29 cellular contexts compared by ENCODE assay signal in the genomic region with DNA sequence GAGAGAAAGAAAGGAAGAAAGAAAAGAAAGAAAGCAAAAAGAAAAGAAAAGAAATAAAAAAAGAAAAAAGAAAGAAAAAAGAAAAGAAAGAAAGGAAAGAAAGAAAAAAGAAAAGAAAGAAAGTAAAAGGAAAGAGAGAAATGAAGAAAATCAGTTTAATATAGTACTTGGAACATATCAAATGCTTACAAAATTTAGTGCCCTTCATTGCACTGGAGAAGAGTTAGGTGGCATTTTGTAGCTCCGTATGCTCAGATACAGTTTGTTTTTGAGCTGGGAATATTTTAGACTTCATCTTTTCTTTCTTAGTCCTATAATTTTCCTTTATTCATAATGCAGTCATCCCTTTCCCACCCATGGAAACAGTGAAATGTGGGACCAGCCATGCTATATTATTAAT.
"Had no signal": no experiment of that assay in that cellular context is flagged by ENCODE, and none has a peak within 500 bp of the region (broad histone marks: within the 10 kb centered on the region; RNA-seq: fewer than 3 reads in every experiment).

No MANE protein-coding gene starts in this region.

- H3K27ac Mint-ChIP-seq: immature natural killer cell; natural killer cell; nephron progenitor cell; neural progenitor cell; stimulated activated effector memory CD8-positive, alpha-beta T cell treated with anti-CD3 and anti-CD28 coated beads, Interleukin-12 subunit alpha, Interleukin-12 subunit beta, amount 100 ng/mL, for 72 hours; stimulated activated naive CD8-positive, alpha-beta T cell treated with anti-CD3 and anti-CD28 coated beads, Interleukin-15, Interleukin-2, amounts not matched to agents 100 ng/mL and 50 ng/mL, for 24 hours had no signal

- H3K4me1 ChIP-seq: left lung, lower lobe of right lung, neural progenitor cell, parathyroid adenoma, psoas muscle, suprapubic skin, tibial artery, upper lobe of right lung had no signal

- ATAC-seq: left colon; left lung; lower lobe of right lung; natural killer cell; psoas muscle; stimulated activated effector memory CD8-positive, alpha-beta T cell treated with anti-CD3 and anti-CD28 coated beads, Interleukin-12 subunit alpha, Interleukin-12 subunit beta, amount 100 ng/mL, for 72 hours; upper lobe of right lung had no signal

- H3K4me2 ChIP-seq: neural progenitor cell had no signal

- H3K27ac ChIP-seq: left lung, lower lobe of right lung, neural progenitor cell, neutrophil, parathyroid adenoma, psoas muscle, suprapubic skin, thoracic aorta, tibial artery, upper lobe of right lung had no signal

- H3K4me1 Mint-ChIP-seq: immature natural killer cell; naive B cell; natural killer cell; nephron progenitor cell; neural progenitor cell; stimulated activated effector memory CD8-positive, alpha-beta T cell treated with anti-CD3 and anti-CD28 coated beads, Interleukin-12 subunit alpha, Interleukin-12 subunit beta, amount 100 ng/mL, for 72 hours had no signal

- H3K36me3 ChIP-seq: left lung, lower lobe of right lung, neural progenitor cell, neutrophil, suprapubic skin, thoracic aorta, tibial artery, upper lobe of right lung had no signal

- H3K9ac ChIP-seq: neural progenitor cell, parathyroid adenoma had no signal

- H3K79me2 ChIP-seq: parathyroid adenoma had no signal

- H3K4me3 ChIP-seq: left lung, lower lobe of right lung, neural progenitor cell, psoas muscle, suprapubic skin, thoracic aorta, tibial artery, upper lobe of right lung had no signal

- H3K36me3 Mint-ChIP-seq: immature natural killer cell; mesothelial cell of epicardium; naive B cell; natural killer cell; neural progenitor cell; stimulated activated effector memory CD8-positive, alpha-beta T cell treated with anti-CD3 and anti-CD28 coated beads, Interleukin-12 subunit alpha, Interleukin-12 subunit beta, amount 100 ng/mL, for 72 hours had no signal

- DNase-seq: hypothalamus; immature natural killer cell; kidney; left colon; left lung; lower lobe of right lung; mammary epithelial cell; mesenchymal stem cell; naive B cell; natural killer cell; nephron progenitor cell; occipital lobe; psoas muscle; stimulated activated CD4-positive, alpha-beta T cell treated with anti-CD3 and anti-CD28 coated beads, Interleukin-12 subunit alpha, Interleukin-12 subunit beta, amount 100 ng/mL, for 4 hours; stimulated activated CD4-positive, alpha-beta T cell treated with anti-CD3 and anti-CD28 coated beads, Interleukin-15, amount 100 ng/mL, for 24 hours; stimulated activated CD4-positive, alpha-beta T cell treated with anti-CD3 and anti-CD28 coated beads, Interleukin-2, amount 100 ng/mL, for 24 hours; stimulated activated CD4-positive, alpha-beta T cell treated with anti-CD3 and anti-CD28 coated beads, Interleukin-4, amount 100 ng/mL, for 24 hours; stimulated activated naive CD4-positive, alpha-beta T cell; tibial artery; trophoblast cell; upper lobe of right lung had no signal

- H3K27me3 Mint-ChIP-seq: stimulated activated naive CD8-positive, alpha-beta T cell treated with anti-CD3 and anti-CD28 coated beads, Interleukin-15, Interleukin-2, amounts not matched to agents 100 ng/mL and 50 ng/mL, for 24 hours had no signal

- H3K4me3 Mint-ChIP-seq: immature natural killer cell; mesothelial cell of epicardium; naive B cell; natural killer cell; nephron progenitor cell; neural progenitor cell; stimulated activated effector memory CD8-positive, alpha-beta T cell treated with anti-CD3 and anti-CD28 coated beads, Interleukin-12 subunit alpha, Interleukin-12 subunit beta, amount 100 ng/mL, for 72 hours; stimulated activated naive CD8-positive, alpha-beta T cell treated with anti-CD3 and anti-CD28 coated beads, Interleukin-15, Interleukin-2, amounts not matched to agents 100 ng/mL and 50 ng/mL, for 24 hours had no signal

- H3K9me3 Mint-ChIP-seq: immature natural killer cell; naive B cell; natural killer cell; neural progenitor cell; stimulated activated effector memory CD8-positive, alpha-beta T cell treated with anti-CD3 and anti-CD28 coated beads, Interleukin-12 subunit alpha, Interleukin-12 subunit beta, amount 100 ng/mL, for 72 hours; stimulated activated naive CD8-positive, alpha-beta T cell treated with anti-CD3 and anti-CD28 coated beads, Interleukin-15, Interleukin-2, amounts not matched to agents 100 ng/mL and 50 ng/mL, for 24 hours had no signal

- H3K27me3 ChIP-seq: left lung, neural progenitor cell, neutrophil, suprapubic skin, tibial artery, upper lobe of right lung had no signal

- H2AFZ ChIP-seq: neural progenitor cell, parathyroid adenoma had no signal
